20 cellular contexts compared by ENCODE assay signal in the genomic region with DNA sequence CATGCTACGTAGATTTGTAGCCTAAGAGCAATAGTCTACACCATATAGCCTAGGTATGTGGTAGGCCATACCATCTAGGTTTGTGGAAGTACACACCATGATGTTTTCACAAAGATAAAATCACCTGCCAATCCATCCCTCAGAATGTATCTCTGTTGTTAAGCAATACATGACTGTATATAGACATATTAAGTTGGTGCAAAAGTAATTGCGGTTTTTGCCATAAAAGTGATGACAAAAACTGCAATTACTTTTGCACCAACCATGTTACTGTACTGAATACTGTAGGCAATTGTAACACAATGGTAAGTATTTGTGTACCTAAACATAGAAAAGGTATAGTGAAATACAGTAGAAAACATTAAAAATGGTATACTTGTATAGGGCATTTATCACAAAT. TPM values are rescaled to one million over a fixed set of nuclear protein-coding genes. Genes with fewer than 3 reads are reported as not detected.
DNase-seq lines count a peak whose midpoint lies in the region; ATAC-seq, FAIRE-seq and TF ChIP-seq lines count a peak whose summit lies in the region.
"Had no signal": no experiment of that assay in that cellular context is flagged by ENCODE, and none has a peak within 500 bp of the region (broad histone marks: within the 10 kb centered on the region; RNA-seq: fewer than 3 reads in every experiment).

No MANE protein-coding gene starts in this region.

- TF ChIP-seq EP300 in HepG2 (IDR thresholded peaks at IDR 0.05; ENCODE audit: low read depth in 2 of 2, low read length in 2 of 2): no peak
- no peak for TF ChIP-seq EP300 in HepG2 (CRISPR knock-in tag; IDR thresholded peaks at IDR 0.05; ENCODE audit: borderline replicate concordance)
- no peak for TF ChIP-seq EP300 in K562 (IDR thresholded peaks at IDR 0.05; ENCODE audit: low read length)

- H3K36me3 ChIP-seq in HepG2 (replicated peaks in 1 of 2; ENCODE audit: control insufficient read depth in 1 of 2, insufficient read depth in 2 of 2, low read length in 2 of 2) (no peaks in the 10 kb centered on the region), right lobe of liver (no peaks in the 10 kb centered on the region), K562 (ENCODE audit: control insufficient read depth, insufficient read depth, low read length) (no peaks in the 10 kb centered on the region), PC-9 (ENCODE audit: low read depth) (no peaks in the 10 kb centered on the region)
- H3K36me3 ChIP-seq: BLaER1 treated with 17β-estradiol and CSF1 and Interleukin-3, amounts not matched to agents 10 nM and 100 nM had no signal

- POLR2A ChIA-PET in HepG2 (lab: Yijun Ruan, JAX) (no interaction called here), K562 (lab: Yijun Ruan, JAX) (no interaction called here), PC-9 (lab: Charles Lee; ENCODE audit: unreplicated experiment) (no interaction called here)

- H3K9ac ChIP-seq in HepG2 (ENCODE audit: insufficient read depth, low read depth, low read length) (no peak overlapping the region), K562 (ENCODE audit: insufficient read depth in 1 of 2, low read depth in 2 of 2, low read length in 2 of 2) (no peak overlapping the region)
- H3K9ac ChIP-seq: BLaER1 treated with 17β-estradiol and CSF1 and Interleukin-3, amounts not matched to agents 10 nM and 100 nM had no signal

- FAIRE-seq in HepG2 (lab: Jason Lieb, UNC) (no peak), K562 (lab: Jason Lieb, UNC) (no peak)
- FAIRE-seq: A549, D721Med, G401.6, GM12892, GM18507 had no signal

- H2AFZ ChIP-seq in HepG2 (ENCODE audit: low read length) (no peak overlapping the region), K562 (ENCODE audit: low read depth, low read length) (no peak overlapping the region), PC-9 (no peak overlapping the region)

- in situ Hi-C loops in HepG2 (cut with HindIII; ENCODE audit: extremely low pct_ligation_motif_present, low pct_unique_long_range_greater_than_20kb): loop anchor here (25.0 kb wide), 1 partner anchor 1249 kb away; no protein-coding TSS in a partner anchor
- in situ Hi-C loops in K562 (cut with MboI): no loop called here

- no peak for ATAC-seq in HepG2
- no peak for ATAC-seq in right lobe of liver
- ATAC-seq in K562: no peak
- ATAC-seq: A549; CD8-positive, alpha-beta T cell had no signal

- H3K9me1 ChIP-seq in K562 (ENCODE audit: control insufficient read depth, insufficient read depth, low read length): no peaks in the 10 kb centered on the region

- H3K79me2 ChIP-seq in HepG2 (ENCODE audit: insufficient read depth, low read length) (no peaks in the 10 kb centered on the region), K562 (ENCODE audit: control insufficient read depth, insufficient read depth, low read length) (no peaks in the 10 kb centered on the region), PC-9 (ENCODE audit: low read depth) (no peaks in the 10 kb centered on the region)

- TF ChIP-seq POLR2A in HepG2 (IDR thresholded peaks at IDR 0.05; ENCODE audit: insufficient read depth in 1 of 2, low read depth in 2 of 2, low read length in 2 of 2) (no peak), right lobe of liver (IDR thresholded peaks at IDR 0.05) (no peak), K562 (conservative IDR thresholded peaks at IDR 0.05) (no peak)

- H3K4me3 ChIP-seq in HepG2 (replicated peaks in 1 of 3; ENCODE audit: insufficient read depth in 1 of 3, low read depth in 2 of 3, low read length in 3 of 3) (no peak overlapping the region), right lobe of liver (no peak overlapping the region), K562 (no peak overlapping the region), PC-9 (no peak overlapping the region)
- H3K4me3 ChIP-seq: A549; BLaER1 treated with 17β-estradiol and CSF1 and Interleukin-3, amounts not matched to agents 10 nM and 100 nM had no signal

- TF ChIP-seq RAD21 in HepG2 (CRISPR knock-in tag; IDR thresholded peaks at IDR 0.05) (no peak), K562 (CRISPR knock-in tag; conservative IDR thresholded peaks at IDR 0.05 in 1 of 2, IDR thresholded peaks at IDR 0.05 in 1 of 2) (no peak)

- no peaks in the 10 kb centered on the region for H3K9me2 ChIP-seq in PC-9 (ENCODE audit: insufficient read depth)

- BruUV-seq in HepG2 (replicated peaks; lab: Mats Ljungman, UMichigan): no TSS peak
- no TSS peak for BruUV-seq in K562 (replicated peaks; lab: Mats Ljungman, UMichigan)
- BruUV-seq in PC-9 (replicated peaks; lab: Mats Ljungman, UMichigan): no TSS peak

- no peak for DNase-seq in HepG2 (ENCODE audit: low spot score)
- DNase-seq in right lobe of liver: no peak
- no peak for DNase-seq in K562 (ENCODE audit: extremely low read depth in 1 of 4, low spot score in 3 of 4)
- no peak for DNase-seq in hippocampal formation (lab: John Stamatoyannopoulos, UW)
- no peak for DNase-seq in PC-9
- DNase-seq: AML-193; Caco-2; Calu3; CD4-positive, alpha-beta T cell; CD8-positive, alpha-beta T cell; GF-D8 had no signal

- H3K9me3 ChIP-seq in HepG2 (ENCODE audit: low read length) (no peaks in the 10 kb centered on the region), right lobe of liver (no peaks in the 10 kb centered on the region), K562 (replicated peaks; ENCODE audit: control insufficient read depth, insufficient read depth, low read depth, low read length) (no peaks in the 10 kb centered on the region), PC-9 (ENCODE audit: insufficient read depth, low read depth) (no peaks in the 10 kb centered on the region)
- H3K9me3 ChIP-seq: BLaER1 treated with 17β-estradiol and CSF1 and Interleukin-3, amounts not matched to agents 10 nM and 100 nM; Caco-2 had no signal

- H3K27ac ChIP-seq in HepG2 (ENCODE audit: extremely low read length, insufficient read depth, low read length) (no peak overlapping the region), right lobe of liver (no peak overlapping the region), K562 (ENCODE audit: extremely low read depth, low read depth, low read length) (no peak overlapping the region), PC-9 (no peak overlapping the region)
- H3K27ac ChIP-seq: 22Rv1; A549; BLaER1 treated with 17β-estradiol and CSF1 and Interleukin-3, amounts not matched to agents 10 nM and 100 nM; C4-2B had no signal

- WGBS in HepG2 (ENCODE audit: low lambda C conversion rate): 92% methylated on average over 2 of the region's 2 CpGs
- WGBS in right lobe of liver (ENCODE audit: insufficient coverage, low coverage, low lambda C conversion rate, missing lambda C conversion rate): 63% methylated on average over 2 of the region's 2 CpGs
- 0% methylated on average over 1 of the region's 2 CpGs for WGBS in K562 (ENCODE audit: insufficient coverage, low coverage, missing lambda C conversion rate)

- no peak for TF ChIP-seq CTCF in HepG2 (CRISPR knock-in tag; IDR thresholded peaks at IDR 0.05)
- no peak for TF ChIP-seq CTCF in right lobe of liver (IDR thresholded peaks at IDR 0.05)
- TF ChIP-seq CTCF in K562 (IDR thresholded peaks at IDR 0.05 in 2 of 3, conservative IDR thresholded peaks at IDR 0.05 in 1 of 3; ENCODE audit: insufficient read depth in 2 of 3, low read depth in 1 of 3, low read length in 3 of 3): no peak
- TF ChIP-seq CTCF in PC-9 (conservative IDR thresholded peaks at IDR 0.05): no peak

- CTCF ChIA-PET in HepG2 (lab: Yijun Ruan, JAX; ENCODE audit: low intra/inter-chr PET ratio, low total read pairs) (no interaction called here), K562 (lab: Yijun Ruan, JAX; ENCODE audit: low intra/inter-chr PET ratio) (no interaction called here), PC-9 (lab: Charles Lee) (no interaction called here)

- peaks cover 7% of the 10 kb centered on the region; the same call in 1 of the 2 replicates for H3F3A ChIP-seq in PC-9 (ENCODE audit: insufficient read depth, low read depth)

- intact Hi-C loops in HepG2 (cut with micrococcal nuclease; ENCODE audit: unreplicated experiment) (loop anchor here (5.0 kb wide), 1 partner anchor 1254 kb away; no protein-coding TSS in a partner anchor), right lobe of liver (cut with DNase I) (no loop called here), K562 (cut with micrococcal nuclease) (no loop called here), PC-9 (cut with micrococcal nuclease; ENCODE audit: unreplicated experiment) (loop anchor here (5.0 to 10.0 kb wide), 5 partner anchors 227 to 1604 kb away; no protein-coding TSS in a partner anchor)

- no peaks in the 10 kb centered on the region for H4K20me1 ChIP-seq in HepG2 (ENCODE audit: insufficient read depth, low read length)
- H4K20me1 ChIP-seq in K562 (replicated peaks; ENCODE audit: control insufficient read depth, insufficient read depth, low read length): no peaks in the 10 kb centered on the region
- no peaks in the 10 kb centered on the region for H4K20me1 ChIP-seq in PC-9 (ENCODE audit: insufficient read depth)
- H4K20me1 ChIP-seq: BLaER1 treated with 17β-estradiol and CSF1 and Interleukin-3, amounts not matched to agents 10 nM and 100 nM had no signal

- H3K27me3 ChIP-seq in HepG2 (ENCODE audit: control insufficient read depth in 1 of 2, insufficient read depth in 2 of 2, low read length in 2 of 2) (no peaks in the 10 kb centered on the region), right lobe of liver (no peaks in the 10 kb centered on the region), K562 (ENCODE audit: control insufficient read depth in 2 of 2, insufficient read depth in 2 of 2, low read length in 2 of 2) (no peaks in the 10 kb centered on the region), PC-9 (ENCODE audit: insufficient read depth, low read depth) (no peaks in the 10 kb centered on the region)
- H3K27me3 ChIP-seq: BLaER1 treated with 17β-estradiol and CSF1 and Interleukin-3, amounts not matched to agents 10 nM and 100 nM had no signal

- H3K4me2 ChIP-seq in HepG2 (ENCODE audit: low read depth, low read length) (no peak overlapping the region), K562 (ENCODE audit: insufficient read depth, low read length) (no peak overlapping the region), PC-9 (no peak overlapping the region)
- H3K4me2 ChIP-seq: A549; BLaER1 treated with 17β-estradiol and CSF1 and Interleukin-3, amounts not matched to agents 10 nM and 100 nM had no signal

- H3K4me1 ChIP-seq in HepG2 (ENCODE audit: insufficient read depth, low read length): peaks cover 13% of the 10 kb centered on the region
- peaks cover 0 to 14% (median 0%) of the 10 kb centered on the region in 4 donors for H3K4me1 ChIP-seq in right lobe of liver
- H3K4me1 ChIP-seq in K562 (replicated peaks in 1 of 2; ENCODE audit: control insufficient read depth in 2 of 2, insufficient read depth in 2 of 2, low read length in 2 of 2): no peaks in the 10 kb centered on the region; a peak in 1 of 5 replicates
- peaks cover 8% of the 10 kb centered on the region; the same call in 1 of the 2 replicates for H3K4me1 ChIP-seq in PC-9 (replicated peaks; ENCODE audit: insufficient read depth)
- H3K4me1 ChIP-seq: A549 had no signal

RNA-seq across cellular contexts. Expression of gene MGST1, which starts 40.5 kb away (rescaled TPM):
- 96.0 and 119 TPM in 2 replicates for total RNA-seq in HepG2 (2016; rRNA removed; fragmentation: Illumina TruSeq; extraction: Trizol)
- 43.0 and 57.9 TPM in 2 replicates for total RNA-seq in HepG2 (2016; cell fraction: cytosol; rRNA removed; fragmentation: Illumina TruSeq; extraction: Trizol; ENCODE audit: low read depth)
- 85.5 and 124 TPM in 2 replicates for total RNA-seq in HepG2 (2016; cell fraction: insoluble cytoplasmic fraction; rRNA removed; fragmentation: Illumina TruSeq; extraction: Trizol)
- 67.6 and 68.8 TPM in 2 replicates for total RNA-seq in HepG2 (2016; cell fraction: membrane; rRNA removed; fragmentation: Illumina TruSeq; extraction: Trizol)
- total RNA-seq in HepG2 (2016; cell fraction: nucleus; rRNA removed; fragmentation: Illumina TruSeq; extraction: Trizol): 147 and 150 TPM in 2 replicates
- polyA plus RNA-seq in HepG2 (2011; rRNA removed): 109 and 152 TPM in 2 replicates
- polyA plus RNA-seq in HepG2 (2011; cell fraction: cytosol; rRNA removed): 77.4 and 102 TPM in 2 replicates
- 21.1 and 35.4 TPM in 2 replicates for polyA plus RNA-seq in HepG2 (2011; cell fraction: nucleus; rRNA removed)
- 130 and 168 TPM in 2 replicates for polyA plus RNA-seq in HepG2 (2012)
- 129 and 148 TPM in 2 replicates for polyA plus RNA-seq in HepG2 (2016; cell fraction: cytosol; fragmentation: Illumina TruSeq; extraction: Trizol; ENCODE audit: low read depth)
- 275 and 282 TPM in 2 replicates for polyA plus RNA-seq in HepG2 (2016; cell fraction: insoluble cytoplasmic fraction; fragmentation: Illumina TruSeq; extraction: Trizol; ENCODE audit: low read depth)
- 145 and 157 TPM in 2 replicates for polyA plus RNA-seq in HepG2 (2016; cell fraction: membrane; fragmentation: Illumina TruSeq; extraction: Trizol; ENCODE audit: low read depth)
- 447 and 475 TPM in 2 replicates for polyA plus RNA-seq in HepG2 (2016; cell fraction: nucleus; fragmentation: Illumina TruSeq; extraction: Trizol; ENCODE audit: insufficient read depth, low read depth)
- polyA minus RNA-seq in HepG2 (2011; rRNA and poly(A)+ RNA removed; ENCODE audit: low replicate concordance): 118 and 242 TPM in 2 replicates
- 51.3 and 69.3 TPM in 2 replicates for polyA minus RNA-seq in HepG2 (2011; cell fraction: cytosol; rRNA and poly(A)+ RNA removed)
- polyA minus RNA-seq in HepG2 (2011; cell fraction: nucleus; rRNA and poly(A)+ RNA removed): 47.0 and 48.3 TPM in 2 replicates
- total RNA-seq in right lobe of liver: 1,000 to 10,000 TPM; 1,196 to 2,327 (median 1,308) TPM
- total RNA-seq in K562 (2011; cell fraction: chromatin; rRNA removed; ENCODE audit: low replicate concordance): 31.4 and 43.1 TPM in 2 replicates
- 38.7 and 44.2 TPM in 2 replicates for total RNA-seq in K562 (2011; cell fraction: nucleolus; rRNA removed)
- total RNA-seq in K562 (2011; cell fraction: nucleoplasm; rRNA removed): 52.0 and 58.9 TPM in 2 replicates
- total RNA-seq in K562 (2014; rRNA removed): 12.1 and 19.8 TPM in 2 replicates
- 44.0 and 47.6 TPM in 2 replicates for total RNA-seq in K562 (2014; rRNA removed; fragmentation: Illumina TruSeq; extraction: Trizol)
- total RNA-seq in K562 (2015; rRNA removed; fragmentation: Illumina TruSeq; extraction: Trizol): 31.4 and 32.8 TPM in 2 replicates
- total RNA-seq in K562 (2021): 48.0 and 54.9 TPM in 2 replicates
- 73.3 and 113 TPM in 2 replicates for polyA plus RNA-seq in K562 (2011; rRNA removed)
- 50.0 and 82.8 TPM in 2 replicates for polyA plus RNA-seq in K562 (2011; cell fraction: cytosol; rRNA removed)
- polyA plus RNA-seq in K562 (2011; cell fraction: nucleus; rRNA removed): 37.0 and 60.4 TPM in 2 replicates
- polyA plus RNA-seq in K562 (2012): 43.2 and 59.3 TPM in 2 replicates
- polyA plus RNA-seq in K562 (2014; fragmentation: Illumina TruSeq; extraction: Trizol): 129 and 168 TPM in 2 replicates
- polyA plus RNA-seq in K562 (2014; fragmentation: Nextera tagmentation; extraction: Ambion mirVana): 100 to 1,000 TPM; 153 to 190 TPM
- polyA plus RNA-seq in K562 (2014; rRNA removed): 74.9 and 77.2 TPM in 2 replicates
- polyA minus RNA-seq in K562 (2011; rRNA and poly(A)+ RNA removed): 49.0 and 56.6 TPM in 2 replicates
- polyA minus RNA-seq in K562 (2011; cell fraction: cytosol; rRNA and poly(A)+ RNA removed): 30.2 and 30.9 TPM in 2 replicates
- 6.9 and 21.2 TPM in 2 replicates for polyA minus RNA-seq in K562 (2011; cell fraction: nucleus; rRNA and poly(A)+ RNA removed)
- 750 and 766 TPM in 2 replicates for total RNA-seq in PC-9 (2021)
- total RNA-seq: B cell; CD8-positive, alpha-beta T cell had no signal

Comparison
In these comparisons a context has a peak if more than half of its experiments do, and no peak if none do; other contexts are left out.
1. intact Hi-C loops: an anchor here in HepG2 (5.0 kb wide) and PC-9 (5.0 to 10.0 kb wide); none called in right lobe of liver and K562.